In genomic region chr3:147471741-147472140, GRCh38 we compare ENCODE assay signal across 36 cellular contexts.
DNase-seq lines count a peak whose midpoint lies in the region; ATAC-seq, FAIRE-seq and TF ChIP-seq lines count a peak whose summit lies in the region.
"Had no signal": no experiment of that assay in that cellular context is flagged by ENCODE, and none has a peak within 500 bp of the region (broad histone marks: within the 10 kb centered on the region; RNA-seq: fewer than 3 reads in every experiment).

No MANE protein-coding gene starts in this region.

- no peaks in the 10 kb centered on the region for H3K4me1 ChIP-seq in SK-N-SH (ENCODE audit: control insufficient read depth in 1 of 2, insufficient read depth in 2 of 2, low read depth in 1 of 2, low read length in 1 of 2)
- H3K4me1 ChIP-seq in HEK293 (ENCODE audit: control insufficient read depth, insufficient read depth, low read length), result no peaks in the 10 kb centered on the region
- H3K4me1 ChIP-seq in K562 (replicated peaks in 1 of 2; ENCODE audit: control insufficient read depth in 2 of 2, insufficient read depth in 2 of 2, low read length in 2 of 2), result no peaks in the 10 kb centered on the region
- H3K4me1 ChIP-seq in H1 (replicated peaks in 1 of 4; ENCODE audit: control insufficient read depth in 3 of 4, insufficient read depth in 4 of 4, low read length in 3 of 4), result no peaks in the 10 kb centered on the region
- H3K4me1 ChIP-seq in CD8-positive, alpha-beta memory T cell (ENCODE audit: insufficient read depth, low read length), result no peaks in the 10 kb centered on the region
- H3K4me1 ChIP-seq: A549; BE2C; BLaER1; BLaER1 treated with 17β-estradiol and CSF1 and Interleukin-3, amounts not matched to agents 10 nM and 100 nM; Caco-2 had no signal

- no peak overlapping the region for H3K4me3 ChIP-seq in SK-N-SH (ENCODE audit: low read depth in 2 of 2, low read length in 1 of 2)
- no peak overlapping the region for H3K4me3 ChIP-seq in HEK293 (ENCODE audit: low read depth, low read length)
- no peak overlapping the region for H3K4me3 ChIP-seq in K562
- no peak overlapping the region for H3K4me3 ChIP-seq in H1 (ENCODE audit: extremely low read depth in 1 of 4, insufficient read depth in 2 of 4, low read depth in 3 of 4, low read length in 4 of 4)
- H3K4me3 ChIP-seq in CD8-positive, alpha-beta memory T cell (ENCODE audit: low read length), result no peak overlapping the region
- H3K4me3 ChIP-seq: A549; BLaER1; BLaER1 treated with 17β-estradiol and CSF1 and Interleukin-3, amounts not matched to agents 10 nM and 100 nM had no signal

- H4K20me1 ChIP-seq in SK-N-SH (ENCODE audit: insufficient read depth) (no peaks in the 10 kb centered on the region), K562 (replicated peaks; ENCODE audit: control insufficient read depth, insufficient read depth, low read length) (no peaks in the 10 kb centered on the region), H1 (replicated peaks in 1 of 2; ENCODE audit: control insufficient read depth in 1 of 2, insufficient read depth in 2 of 2, low read length in 2 of 2) (no peaks in the 10 kb centered on the region)
- H4K20me1 ChIP-seq: BLaER1; BLaER1 treated with 17β-estradiol and CSF1 and Interleukin-3, amounts not matched to agents 10 nM and 100 nM had no signal

- ATAC-seq in SK-N-SH treated with all-trans-retinoic acid at 6 μM for 48 hours, result no peak
- no peak for ATAC-seq in K562
- no peak for ATAC-seq in GM21737 (IDR thresholded peaks at IDR 0.05; ENCODE audit: unreplicated experiment)
- ATAC-seq: A549; CD8-positive, alpha-beta T cell had no signal

- H3K27me3 ChIP-seq in SK-N-SH (ENCODE audit: insufficient read depth) (no peaks in the 10 kb centered on the region), K562 (ENCODE audit: control insufficient read depth in 2 of 2, insufficient read depth in 2 of 2, low read length in 2 of 2) (no peaks in the 10 kb centered on the region), H1 (replicated peaks in 1 of 4; ENCODE audit: control insufficient read depth in 3 of 4, extremely low read depth in 1 of 4, insufficient read depth in 3 of 4, low read length in 3 of 4) (no peaks in the 10 kb centered on the region)
- no peaks in the 10 kb centered on the region for H3K27me3 ChIP-seq in CD8-positive, alpha-beta memory T cell (ENCODE audit: insufficient read depth, low read length, poor library complexity, severe bottlenecking)
- H3K27me3 ChIP-seq: BE2C; BLaER1; BLaER1 treated with 17β-estradiol and CSF1 and Interleukin-3, amounts not matched to agents 10 nM and 100 nM had no signal

- H2BK20ac ChIP-seq in H1 (ENCODE audit: low read length), result no peak overlapping the region

- H3K27ac ChIP-seq in SK-N-SH (ENCODE audit: low read depth in 2 of 2, low read length in 1 of 2) (no peak overlapping the region), HEK293 (ENCODE audit: extremely low read depth, low read depth, low read length) (no peak overlapping the region), K562 (ENCODE audit: extremely low read depth, low read depth, low read length) (no peak overlapping the region), H1 (ENCODE audit: low read depth, low read length) (no peak overlapping the region)
- H3K27ac ChIP-seq in CD8-positive, alpha-beta memory T cell (ENCODE audit: low read depth, low read length), result no peak overlapping the region
- H3K27ac ChIP-seq: 22Rv1; A549; BLaER1; BLaER1 treated with 17β-estradiol and CSF1 and Interleukin-3, amounts not matched to agents 10 nM and 100 nM; C4-2B had no signal

- no peak overlapping the region for H2BK120ac ChIP-seq in H1 (replicated peaks; ENCODE audit: low read depth, low read length)

- H3K9ac ChIP-seq in SK-N-SH (no peak overlapping the region), K562 (ENCODE audit: insufficient read depth in 1 of 2, low read depth in 2 of 2, low read length in 2 of 2) (no peak overlapping the region), H1 (replicated peaks in 1 of 4; ENCODE audit: extremely low read depth in 1 of 4, low read depth in 3 of 4, low read length in 3 of 4) (no peak overlapping the region)
- H3K9ac ChIP-seq: BLaER1; BLaER1 treated with 17β-estradiol and CSF1 and Interleukin-3, amounts not matched to agents 10 nM and 100 nM had no signal

- CTCF ChIA-PET in SK-N-SH (lab: Yijun Ruan, JAX) (no interaction called here), HEK293 (lab: Yijun Ruan, JAX) (no interaction called here), K562 (lab: Yijun Ruan, JAX; ENCODE audit: low intra/inter-chr PET ratio) (no interaction called here), H1 (lab: Charles Lee; ENCODE audit: partially characterized antibody) (no interaction called here)
- CTCF ChIA-PET in CD8-positive, alpha-beta memory T cell (lab: Charles Lee), result no interaction called here

- no peaks in the 10 kb centered on the region for H3K9me2 ChIP-seq in SK-N-SH

- H4K91ac ChIP-seq in H1 (replicated peaks; ENCODE audit: insufficient read length, low read length), result no peak overlapping the region

- TF ChIP-seq RAD21 in SK-N-SH (IDR thresholded peaks at IDR 0.05; ENCODE audit: low read length) (no peak), K562 (CRISPR knock-in tag; conservative IDR thresholded peaks at IDR 0.05 in 1 of 2, IDR thresholded peaks at IDR 0.05 in 1 of 2) (no peak), H1 (IDR thresholded peaks at IDR 0.05 in 1 of 2, conservative IDR thresholded peaks at IDR 0.05 in 1 of 2; ENCODE audit: low read depth in 2 of 2, low read length in 2 of 2) (no peak)

- no peaks in the 10 kb centered on the region for H3K27me3 Mint-ChIP-seq in CD8-positive, alpha-beta memory T cell
- H3K27me3 Mint-ChIP-seq: B cell; CD4-positive, alpha-beta memory T cell; CD4-positive, alpha-beta T cell; CD4-positive, CD25-positive, alpha-beta regulatory T cell had no signal

- H3K27ac Mint-ChIP-seq in CD8-positive, alpha-beta memory T cell, result no peak overlapping the region
- H3K27ac Mint-ChIP-seq: B cell; CD14-positive monocyte; CD4-positive, alpha-beta memory T cell; CD4-positive, alpha-beta T cell; CD4-positive, CD25-positive, alpha-beta regulatory T cell; CD8-positive, alpha-beta T cell had no signal

- no peak for TF ChIP-seq CTCF in SK-N-SH (IDR thresholded peaks at IDR 0.05)
- TF ChIP-seq CTCF in HEK293 (tag by site-specific recombination; IDR thresholded peaks at IDR 0.05), result no peak
- no peak for TF ChIP-seq CTCF in K562 (IDR thresholded peaks at IDR 0.05 in 2 of 3, conservative IDR thresholded peaks at IDR 0.05 in 1 of 3; ENCODE audit: insufficient read depth in 2 of 3, low read depth in 1 of 3, low read length in 3 of 3)
- no peak for TF ChIP-seq CTCF in H1 (IDR thresholded peaks at IDR 0.05; ENCODE audit: control extremely low read depth in 1 of 3, insufficient read depth in 1 of 3, low read depth in 1 of 3, low read length in 3 of 3)

- FAIRE-seq in K562 (lab: Jason Lieb, UNC), result no peak
- FAIRE-seq in H1 (lab: Jason Lieb, UNC), result no peak
- FAIRE-seq: A204.1, A549, D721Med had no signal

- no peak overlapping the region for H2AFZ ChIP-seq in SK-N-SH (ENCODE audit: low read depth)
- no peak overlapping the region for H2AFZ ChIP-seq in K562 (ENCODE audit: low read depth, low read length)
- no peak overlapping the region for H2AFZ ChIP-seq in H1 (ENCODE audit: low read length)

- intact Hi-C loops in K562 (cut with micrococcal nuclease), result no loop called here

- H2AK5ac ChIP-seq in H1 (ENCODE audit: low read depth, low read length), result no peak overlapping the region

- no peak overlapping the region for H4K8ac ChIP-seq in H1 (ENCODE audit: extremely low read depth, insufficient read depth, low read length)

- H3K36me3 ChIP-seq in SK-N-SH (replicated peaks in 1 of 2; ENCODE audit: control insufficient read depth in 1 of 2, insufficient read depth in 2 of 2, low read length in 1 of 2), result no peaks in the 10 kb centered on the region
- no peaks in the 10 kb centered on the region for H3K36me3 ChIP-seq in HEK293 (ENCODE audit: control insufficient read depth in 2 of 2, insufficient read depth in 1 of 2, low read length in 2 of 2)
- H3K36me3 ChIP-seq in K562 (ENCODE audit: control insufficient read depth, insufficient read depth, low read length), result no peaks in the 10 kb centered on the region
- no peaks in the 10 kb centered on the region for H3K36me3 ChIP-seq in H1 (ENCODE audit: control insufficient read depth in 2 of 4, insufficient read depth in 4 of 4, low read length in 3 of 4)
- no peaks in the 10 kb centered on the region for H3K36me3 ChIP-seq in CD8-positive, alpha-beta memory T cell (ENCODE audit: insufficient read depth, low read length)
- H3K36me3 ChIP-seq: BE2C; BLaER1; BLaER1 treated with 17β-estradiol and CSF1 and Interleukin-3, amounts not matched to agents 10 nM and 100 nM had no signal

- H3K14ac ChIP-seq in H1 (ENCODE audit: insufficient read length), result no peak overlapping the region

- H3K4me2 ChIP-seq in SK-N-SH (no peak overlapping the region), K562 (ENCODE audit: insufficient read depth, low read length) (no peak overlapping the region), H1 (ENCODE audit: insufficient read depth in 1 of 2, low read depth in 2 of 2, low read length in 2 of 2) (no peak overlapping the region)
- H3K4me2 ChIP-seq: A549; BLaER1; BLaER1 treated with 17β-estradiol and CSF1 and Interleukin-3, amounts not matched to agents 10 nM and 100 nM had no signal

- TF ChIP-seq POLR2A in K562 (conservative IDR thresholded peaks at IDR 0.05) (no peak), H1 (IDR thresholded peaks at IDR 0.05; ENCODE audit: control extremely low read depth in 1 of 2, low read depth in 2 of 2, low read length in 2 of 2) (no peak)

- H3K23ac ChIP-seq in H1 (ENCODE audit: insufficient read length), result no peak overlapping the region

- BruUV-seq in K562 (replicated peaks; lab: Mats Ljungman, UMichigan), result no TSS peak

- POLR2A ChIA-PET in SK-N-SH (lab: Yijun Ruan, JAX) (no interaction called here), HEK293 (lab: Yijun Ruan, JAX) (no interaction called here), K562 (lab: Yijun Ruan, JAX) (no interaction called here), H1 (lab: Charles Lee; ENCODE audit: partially characterized antibody) (no interaction called here)
- POLR2A ChIA-PET in CD8-positive, alpha-beta memory T cell (lab: Charles Lee), result no interaction called here

- no peaks in the 10 kb centered on the region for H3K23me2 ChIP-seq in H1 (ENCODE audit: low read depth, low read length)

- peaks cover 3 to 30% (median 5%) of the 10 kb centered on the region in 5 donors for H3K9me3 Mint-ChIP-seq in CD8-positive, alpha-beta memory T cell
- H3K9me3 Mint-ChIP-seq: CD4-positive, alpha-beta T cell had no signal

- in situ Hi-C loops in K562 (cut with MboI), result no loop called here

- H3K79me2 ChIP-seq in SK-N-SH (ENCODE audit: insufficient read depth) (no peaks in the 10 kb centered on the region), K562 (ENCODE audit: control insufficient read depth, insufficient read depth, low read length) (no peaks in the 10 kb centered on the region), H1 (ENCODE audit: control insufficient read depth in 1 of 2, insufficient read depth in 2 of 2, low read length in 2 of 2) (no peaks in the 10 kb centered on the region)

- no peak for TF ChIP-seq EP300 in SK-N-SH (IDR thresholded peaks at IDR 0.05; ENCODE audit: borderline replicate concordance in 1 of 2, low read depth in 1 of 2, low read length in 1 of 2)
- no peak for TF ChIP-seq EP300 in K562 (IDR thresholded peaks at IDR 0.05; ENCODE audit: low read length)
- no peak for TF ChIP-seq EP300 in H1 (IDR thresholded peaks at IDR 0.05; ENCODE audit: borderline replicate concordance in 1 of 2, low read depth in 2 of 2, low read length in 2 of 2)

- H4K5ac ChIP-seq in H1 (ENCODE audit: insufficient read length, low read depth, low read length), result no peak overlapping the region

- H3K9me1 ChIP-seq in K562 (ENCODE audit: control insufficient read depth, insufficient read depth, low read length), result no peaks in the 10 kb centered on the region

- WGBS in SK-N-SH (ENCODE audit: low lambda C conversion rate), result 38% methylated on average over 5 of the region's 5 CpGs
- 5% methylated on average over 5 of the region's 5 CpGs for WGBS in K562 (ENCODE audit: insufficient coverage, low coverage, missing lambda C conversion rate)
- 88% methylated on average over 5 of the region's 5 CpGs; no CpG with 5 or more reads in 1 of the 2 experiments for WGBS in H1 (ENCODE audit: extremely low coverage in 1 of 2, insufficient coverage in 1 of 2, insufficient read length in 1 of 2, insufficient replicate concordance in 2 of 2, low coverage in 1 of 2, low lambda C conversion rate in 2 of 2, missing lambda C conversion rate in 1 of 2), 2 experiments

- no peaks in the 10 kb centered on the region for H3F3A ChIP-seq in SK-N-SH (replicated peaks; ENCODE audit: insufficient read depth)

- H3K4ac ChIP-seq in H1 (replicated peaks; ENCODE audit: insufficient read length, low read depth, low read length), result no peak overlapping the region

- H3K18ac ChIP-seq in H1 (ENCODE audit: extremely low read depth, low read length), result no peak overlapping the region

- no peak overlapping the region for H3K56ac ChIP-seq in H1 (replicated peaks; ENCODE audit: insufficient read length, low read depth, low read length)

- no peaks in the 10 kb centered on the region for H3K79me1 ChIP-seq in H1 (ENCODE audit: low read depth, low read length)

- DNase-seq in SK-N-SH (no peak), K562 (ENCODE audit: extremely low read depth in 1 of 4, low spot score in 3 of 4) (no peak), H1 (ENCODE audit: low read depth in 1 of 2, low spot score in 2 of 2) (no peak)
- DNase-seq in CD8-positive, alpha-beta memory T cell, result no peak
- no peak for DNase-seq in central memory CD4-positive, alpha-beta T cell
- DNase-seq: 8988T; ACHN; AML-193; BE2C; C1 segment of cervical spinal cord; Caco-2; Calu3; CD4-positive, alpha-beta memory T cell; CD4-positive, alpha-beta T cell; CD4-positive, CD25-positive, alpha-beta regulatory T cell; CD8-positive, alpha-beta T cell; COR-L47; DMS 273 treated with DMSO at 0.1 percent for 48 hours; DMS153; DMS53; DMS79; DMS79 treated with DMSO at 0.1 percent for 48 hours; DND-41; EL had no signal

- H3K9me3 ChIP-seq in SK-N-SH (no peaks in the 10 kb centered on the region), HEK293 (ENCODE audit: control insufficient read depth, insufficient read depth, low read depth, low read length) (no peaks in the 10 kb centered on the region), K562 (replicated peaks; ENCODE audit: control insufficient read depth, insufficient read depth, low read depth, low read length) (no peaks in the 10 kb centered on the region), H1 (ENCODE audit: insufficient read depth in 2 of 2, low read depth in 1 of 2, low read length in 1 of 2) (no peaks in the 10 kb centered on the region)
- H3K9me3 ChIP-seq in CD8-positive, alpha-beta memory T cell (ENCODE audit: low read length), result no peaks in the 10 kb centered on the region
- H3K9me3 ChIP-seq: A549, BE2C, BLaER1, Caco-2 had no signal

- no peak overlapping the region for H3K4me3 Mint-ChIP-seq in CD8-positive, alpha-beta memory T cell
- H3K4me3 Mint-ChIP-seq: B cell; CD14-positive monocyte; CD4-positive, alpha-beta memory T cell; CD4-positive, alpha-beta T cell; CD4-positive, CD25-positive, alpha-beta regulatory T cell; CD8-positive, alpha-beta T cell had no signal

- no peak overlapping the region for H2BK12ac ChIP-seq in H1 (ENCODE audit: low read depth, low read length)

- H2BK15ac ChIP-seq in H1 (ENCODE audit: low read length), result no peak overlapping the region

- H3K36me3 Mint-ChIP-seq in CD8-positive, alpha-beta memory T cell, result no peaks in the 10 kb centered on the region
- H3K36me3 Mint-ChIP-seq: CD14-positive monocyte; CD4-positive, alpha-beta memory T cell; CD4-positive, CD25-positive, alpha-beta regulatory T cell; CD8-positive, alpha-beta T cell had no signal

- H2BK5ac ChIP-seq in H1 (ENCODE audit: low read depth, low read length), result no peak overlapping the region

- no peaks in the 10 kb centered on the region for H3K4me1 Mint-ChIP-seq in CD8-positive, alpha-beta memory T cell
- H3K4me1 Mint-ChIP-seq: B cell; CD14-positive monocyte; CD4-positive, alpha-beta memory T cell; CD4-positive, CD25-positive, alpha-beta regulatory T cell had no signal
